ENCODE assay signal across 34 cellular contexts in genomic region chrX:153879741-153880439, GRCh38. TPM values are rescaled to one million over a fixed set of nuclear protein-coding genes. Genes with fewer than 3 reads are reported as not detected.
A peak's percentile ranks its signal among the peaks of the same experiment; 100 is the strongest.
DNase-seq lines count a peak whose midpoint lies in the region; ATAC-seq and TF ChIP-seq lines count a peak whose summit lies in the region.
"Had no signal": no experiment of that assay in that cellular context is flagged by ENCODE, and none has a peak within 500 bp of the region (broad histone marks: within the 10 kb centered on the region; RNA-seq: fewer than 3 reads in every experiment).

No MANE protein-coding gene starts in this region.

- no peak for DNase-seq in SK-N-MC (ENCODE audit: low read depth, low spot score)
- no peak for DNase-seq in neural crest cell (ENCODE audit: low read depth, low spot score)
- DNase-seq in NCI-H345 (lab: John Stamatoyannopoulos, UW) = no peak
- no peak for DNase-seq in globus pallidus (ENCODE audit: low spot score)
- DNase-seq in iPS-NIHi7 (ENCODE audit: extremely low spot score) = no peak
- DNase-seq: activated CD4-positive, alpha-beta T cell treated with anti-CD3 and anti-CD28 coated beads for 48 hours; activated CD8-positive, alpha-beta memory T cell treated with anti-CD3 and anti-CD28 coated beads for 24 hours; activated T-cell treated with anti-CD3 and anti-CD28 coated beads for 4 hours; AML-193; amygdala; gastrocnemius medialis; hypothalamus; immature natural killer cell; IMR-90; MV-4-11; natural killer cell; NCI-H526 treated with DMSO at 0.1 percent for 48 hours; small intestine; stimulated activated naive CD8-positive, alpha-beta T cell treated with anti-CD3 and anti-CD28 coated beads, Interleukin-15, Interleukin-2, amounts not matched to agents 100 U/mL and 50 U/mL, for 24 hours; T1000; testis had no signal

- H3K36me3 Mint-ChIP-seq in neural crest cell (ENCODE audit: low read depth) = peaks cover 10% of the 10 kb centered on the region
- H3K36me3 Mint-ChIP-seq: activated naive CD4-positive, alpha-beta T cell treated with anti-CD3 and anti-CD28 coated beads, Interleukin-2, amount 50 U/mL, for 72 hours; CD8-positive, alpha-beta T cell; natural killer cell had no signal

- peak overlapping the region; percentile 83 for H3K4me3 Mint-ChIP-seq in neural crest cell
- H3K4me3 Mint-ChIP-seq: CD8-positive, alpha-beta T cell; immature natural killer cell; natural killer cell had no signal

- H3K27ac ChIP-seq in BLaER1 (peak overlapping the region; percentile 66), HUES48 (ENCODE audit: low read depth, low read length) (no peak overlapping the region), SK-N-MC (no peak overlapping the region)
- H3K27ac ChIP-seq: A549, gastrocnemius medialis, testis, VCaP had no signal

- H3K9ac ChIP-seq in BLaER1 (peak overlapping the region; percentile 53), HUES48 (ENCODE audit: low read depth, low read length) (no peak overlapping the region), SK-N-MC (ENCODE audit: insufficient read length) (no peak overlapping the region)

- peak overlapping the region; percentile 52 for H3K4me3 ChIP-seq in BLaER1
- H3K4me3 ChIP-seq in HUES48 (ENCODE audit: low read depth, low read length) = 0 out of 2 replicates have a peak overlapping the region, but pooled peaks have one; percentile 23
- H3K4me3 ChIP-seq in SK-N-MC = peak overlapping the region; percentile 63; the same call in 1 of the 2 replicates
- H3K4me3 ChIP-seq: A549, gastrocnemius medialis, lung, testis had no signal

- H3K9me3 ChIP-seq in BLaER1 = no peaks in the 10 kb centered on the region
- peaks cover 22% of the 10 kb centered on the region for H3K9me3 ChIP-seq in HUES48 (ENCODE audit: control insufficient read depth, insufficient read depth, low read length)
- no peaks in the 10 kb centered on the region for H3K9me3 ChIP-seq in SK-N-MC (ENCODE audit: low read depth, low read length)
- H3K9me3 ChIP-seq: A549, gastrocnemius medialis, testis had no signal

- H4K20me1 ChIP-seq in BLaER1 = peaks cover 79% of the 10 kb centered on the region

- peaks cover 3% of the 10 kb centered on the region for H3K9me3 Mint-ChIP-seq in neural crest cell
- H3K9me3 Mint-ChIP-seq: CD8-positive, alpha-beta T cell; immature natural killer cell; natural killer cell had no signal

- H3K27ac Mint-ChIP-seq in neural crest cell (ENCODE audit: unreplicated experiment) = peak overlapping the region; percentile 91
- H3K27ac Mint-ChIP-seq: activated naive CD4-positive, alpha-beta T cell treated with anti-CD3 and anti-CD28 coated beads, Interleukin-2, amount 50 U/mL, for 72 hours; CD8-positive, alpha-beta T cell; immature natural killer cell; natural killer cell had no signal

- H3K36me3 ChIP-seq in BLaER1 (no peaks in the 10 kb centered on the region), HUES48 (ENCODE audit: control insufficient read depth, insufficient read depth, low read length) (no peaks in the 10 kb centered on the region), SK-N-MC (ENCODE audit: insufficient read depth, low read length) (no peaks in the 10 kb centered on the region)
- H3K36me3 ChIP-seq: gastrocnemius medialis had no signal

- peaks cover 52% of the 10 kb centered on the region for H3K4me1 Mint-ChIP-seq in neural crest cell

- TF ChIP-seq CTCF in neural crest cell (conservative IDR thresholded peaks at IDR 0.05) = no peak

- H3K4me2 ChIP-seq in BLaER1 = peak overlapping the region; percentile 82
- H3K4me2 ChIP-seq: A549 had no signal

- no peak for ATAC-seq in GM19455 (IDR thresholded peaks at IDR 0.05; ENCODE audit: unreplicated experiment)
- ATAC-seq: gastrocnemius medialis, left cardiac atrium had no signal

- peaks cover 16% of the 10 kb centered on the region for H3K27me3 Mint-ChIP-seq in neural crest cell (ENCODE audit: low read depth)

- H3K27me3 ChIP-seq in BLaER1 (peaks cover 73% of the 10 kb centered on the region), HUES48 (ENCODE audit: control insufficient read depth, insufficient read depth, low read length) (0 out of 2 replicates have a peak, but pooled peaks cover under 1% of the 10 kb centered on the region)
- H3K27me3 ChIP-seq: testis had no signal

- peaks cover 86% of the 10 kb centered on the region for H3K4me1 ChIP-seq in BLaER1
- H3K4me1 ChIP-seq in HUES48 (ENCODE audit: control insufficient read depth, insufficient read depth, low read length) = peaks cover 31% of the 10 kb centered on the region; the same call in 1 of the 2 replicates
- H3K4me1 ChIP-seq: gastrocnemius medialis, testis had no signal

RNA-seq across cellular contexts. Expression of gene L1CAM, which starts 6.1 kb away (rescaled TPM):
- 133 and 137 TPM in 2 replicates for total RNA-seq in neural crest cell
- total RNA-seq: endothelial cell of umbilical vein had no signal

RNA-seq across cellular contexts. Expression of gene AVPR2, which starts 24.6 kb away (rescaled TPM):
- not detected in 2 replicates for total RNA-seq in neural crest cell
- total RNA-seq: activated naive CD4-positive, alpha-beta T cell treated with anti-CD3 and anti-CD28 coated beads, Interleukin-2, amount 50 U/mL, for 72 hours; bronchial epithelial cell; CD8-positive, alpha-beta T cell; endothelial cell of umbilical vein; fibroblast of lung; IMR-90; mononuclear cell; natural killer cell had no signal

RNA-seq across cellular contexts. Expression of gene ARHGAP4, which starts 46.2 kb away (rescaled TPM):
- total RNA-seq in neural crest cell = 10.2 and 10.7 TPM in 2 replicates

RNA-seq across cellular contexts. Expression of gene PDZD4, which starts 49.5 kb away (rescaled TPM):
- total RNA-seq in neural crest cell = 48.8 and 52.5 TPM in 2 replicates

RNA-seq across cellular contexts. Expression of gene NAA10, which starts 54.9 kb away (rescaled TPM):
- total RNA-seq in neural crest cell = 116 and 124 TPM in 2 replicates
